ENCODE assay signal across 7 cellular contexts in the genomic region with DNA sequence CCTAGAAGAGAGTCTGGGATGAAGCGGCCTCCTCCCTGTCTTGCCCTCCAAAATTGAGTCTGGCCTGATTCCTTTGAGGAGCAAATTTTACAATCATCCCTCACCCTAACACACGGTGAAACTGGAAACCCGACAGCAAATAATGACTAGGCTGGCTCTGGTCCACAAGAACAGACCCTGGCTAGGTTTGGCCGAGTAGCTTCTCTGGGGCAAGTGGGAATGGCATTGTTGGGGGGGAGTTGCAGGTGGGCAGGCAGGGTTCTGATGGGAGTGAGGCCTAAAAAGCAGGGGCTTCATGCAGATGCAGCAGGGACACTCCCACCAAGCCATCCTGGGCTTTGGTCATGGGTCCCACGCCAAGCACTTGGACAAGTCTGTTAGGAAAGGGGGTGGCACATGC. TPM values are rescaled to one million over a fixed set of nuclear protein-coding genes. Genes with fewer than 3 reads are reported as not detected.
DNase-seq lines count a peak whose midpoint lies in the region; ATAC-seq, FAIRE-seq and TF ChIP-seq lines count a peak whose summit lies in the region.
"Not testable (repeated sequence)": the region's sequence is repeated elsewhere in the genome, so short reads cannot be mapped to it uniquely, and the experiment has no call there.

No MANE protein-coding gene starts in this region.

- RAD21 ChIA-PET in GM12878 (lab: Charles Lee; ENCODE audit: unreplicated experiment), result not testable (repeated sequence)

- not testable (repeated sequence) for BruUV-seq in GM12878 (replicated peaks; lab: Mats Ljungman, UMichigan)

- not testable (repeated sequence) for H3K9me3 ChIP-seq in CD8-positive, alpha-beta T cell (ENCODE audit: low read length); T-helper 17 cell (ENCODE audit: control insufficient read depth, low read length, poor library complexity, severe bottlenecking); GM12878 (replicated peaks; ENCODE audit: control insufficient read depth, insufficient read depth, low read length); lower lobe of right lung

- in situ Hi-C loops in GM12878 (cut with MboI), result not testable (repeated sequence)

- H3K4me1 ChIP-seq in CD8-positive, alpha-beta T cell (ENCODE audit: insufficient read depth, low read length); GM12878 (ENCODE audit: control insufficient read depth, insufficient read depth, low read length): not testable (repeated sequence)
- H3K4me1 ChIP-seq in lower lobe of right lung, result peaks cover 51% of the 10 kb centered on the region

- not testable (repeated sequence) for H2AFZ ChIP-seq in GM12878 (ENCODE audit: control insufficient read depth, low read depth, low read length)

- not testable (repeated sequence) for H3K9me3 Mint-ChIP-seq in CD8-positive, alpha-beta T cell; dendritic cell treated with granulocyte-macrophage colony-stimulating factor and Interleukin-4, amounts not matched to agents 40 ng/mL and 50 ng/mL, for 4 days; natural killer cell; stimulated activated effector memory CD8-positive, alpha-beta T cell treated with anti-CD3 and anti-CD28 coated beads, Interleukin-12 subunit alpha, Interleukin-12 subunit beta, amount 100 ng/mL, for 72 hours

- H3K79me2 ChIP-seq in GM12878 (ENCODE audit: control insufficient read depth, insufficient read depth, low read length), result not testable (repeated sequence)

- TF ChIP-seq RAD21 in GM12878 (IDR thresholded peaks at IDR 0.05; ENCODE audit: insufficient read depth, low read depth, low read length), result not testable (repeated sequence)

- not testable (repeated sequence) for DNase-seq in CD8-positive, alpha-beta T cell; T-helper 17 cell; GM12878 (ENCODE audit: low read depth, low spot score); lower lobe of right lung; natural killer cell; stimulated activated effector memory CD8-positive, alpha-beta T cell treated with anti-CD3 and anti-CD28 coated beads, Interleukin-12 subunit alpha, Interleukin-12 subunit beta, amount 100 ng/mL, for 72 hours (ENCODE audit: low spot score in 2 of 2)

- POLR2A ChIA-PET in CD8-positive, alpha-beta T cell (lab: Charles Lee); GM12878 (lab: Charles Lee): not testable (repeated sequence)

- peaks cover 50% of the 10 kb centered on the region for H3K36me3 ChIP-seq in CD8-positive, alpha-beta T cell (ENCODE audit: insufficient read depth, low read length)
- H3K36me3 ChIP-seq in GM12878 (ENCODE audit: control insufficient read depth in 2 of 2, insufficient read depth in 2 of 2, low read length in 1 of 2), result peaks cover 17 to 31% of the 10 kb centered on the region in 2 experiments
- H3K36me3 ChIP-seq in lower lobe of right lung, result peaks cover 82% of the 10 kb centered on the region

- H3K4me3 ChIP-seq in CD8-positive, alpha-beta T cell (ENCODE audit: low read depth, low read length); GM12878; lower lobe of right lung: not testable (repeated sequence)

- 0 out of 2 replicates have a peak, but pooled peaks have one; percentile 3 for TF ChIP-seq POLR2A in GM12878 (IDR thresholded peaks at IDR 0.05; ENCODE audit: low read depth, low read length)

- WGBS in GM12878 (ENCODE audit: insufficient coverage, insufficient replicate concordance, low lambda C conversion rate, missing lambda C conversion rate), result 85% methylated on average over 5 of the region's 5 CpGs

- H3K27me3 ChIP-seq in CD8-positive, alpha-beta T cell (ENCODE audit: insufficient read depth, low read length); GM12878 (replicated peaks in 1 of 2; ENCODE audit: control insufficient read depth in 2 of 2, insufficient read depth in 2 of 2, low read length in 1 of 2); lower lobe of right lung (ENCODE audit: low read depth): not testable (repeated sequence)

- not testable (repeated sequence) for H3K4me2 ChIP-seq in GM12878 (ENCODE audit: control insufficient read depth, insufficient read depth)

- not testable (repeated sequence) for H3K9ac ChIP-seq in GM12878 (ENCODE audit: control insufficient read depth, insufficient read depth, low read length)

- not testable (repeated sequence) for H3K27me3 Mint-ChIP-seq in CD8-positive, alpha-beta T cell (ENCODE audit: low read depth); T-helper 17 cell; dendritic cell treated with granulocyte-macrophage colony-stimulating factor and Interleukin-4, amounts not matched to agents 40 ng/mL and 50 ng/mL, for 4 days; natural killer cell (ENCODE audit: low read depth in 2 of 2)

- not testable (repeated sequence) for H3K4me3 Mint-ChIP-seq in CD8-positive, alpha-beta T cell; T-helper 17 cell; dendritic cell treated with granulocyte-macrophage colony-stimulating factor and Interleukin-4, amounts not matched to agents 40 ng/mL and 50 ng/mL, for 4 days; natural killer cell; stimulated activated effector memory CD8-positive, alpha-beta T cell treated with anti-CD3 and anti-CD28 coated beads, Interleukin-12 subunit alpha, Interleukin-12 subunit beta, amount 100 ng/mL, for 72 hours

- not testable (repeated sequence) for FAIRE-seq in GM12878 (lab: Jason Lieb, UNC)

- not testable (repeated sequence) for TF ChIP-seq CTCF in CD8-positive, alpha-beta T cell (IDR thresholded peaks at IDR 0.05); GM12878 (IDR thresholded peaks at IDR 0.05 in 2 of 3, conservative IDR thresholded peaks at IDR 0.05 in 1 of 3; ENCODE audit: control insufficient read depth in 2 of 3, extremely low read depth in 1 of 3, insufficient read depth in 1 of 3, low read depth in 3 of 3, low read length in 3 of 3); lower lobe of right lung (IDR thresholded peaks at IDR 0.05); natural killer cell (IDR thresholded peaks at IDR 0.05)

- H3K36me3 Mint-ChIP-seq in CD8-positive, alpha-beta T cell, result peaks cover 64% of the 10 kb centered on the region
- not testable (repeated sequence) for H3K36me3 Mint-ChIP-seq in T-helper 17 cell (ENCODE audit: low read depth); natural killer cell
- H3K36me3 Mint-ChIP-seq in dendritic cell treated with granulocyte-macrophage colony-stimulating factor and Interleukin-4, amounts not matched to agents 40 ng/mL and 50 ng/mL, for 4 days (ENCODE audit: low read depth), result peaks cover 78% of the 10 kb centered on the region
- H3K36me3 Mint-ChIP-seq in stimulated activated effector memory CD8-positive, alpha-beta T cell treated with anti-CD3 and anti-CD28 coated beads, Interleukin-12 subunit alpha, Interleukin-12 subunit beta, amount 100 ng/mL, for 72 hours, result peaks cover 65% of the 10 kb centered on the region

- CTCF ChIA-PET in CD8-positive, alpha-beta T cell (lab: Charles Lee); GM12878 (lab: Yijun Ruan, JAX): not testable (repeated sequence)

- peak overlapping the region; percentile 62 for H3K27ac Mint-ChIP-seq in CD8-positive, alpha-beta T cell
- H3K27ac Mint-ChIP-seq in T-helper 17 cell (peak overlapping the region; percentile 78), natural killer cell (peak overlapping the region; percentile 34 to 70)
- peak overlapping the region; percentile 51 for H3K27ac Mint-ChIP-seq in dendritic cell treated with granulocyte-macrophage colony-stimulating factor and Interleukin-4, amounts not matched to agents 40 ng/mL and 50 ng/mL, for 4 days
- H3K27ac Mint-ChIP-seq in stimulated activated effector memory CD8-positive, alpha-beta T cell treated with anti-CD3 and anti-CD28 coated beads, Interleukin-12 subunit alpha, Interleukin-12 subunit beta, amount 100 ng/mL, for 72 hours, result peak overlapping the region; percentile 69

- not testable (repeated sequence) for TF ChIP-seq EP300 in GM12878 (IDR thresholded peaks at IDR 0.05; ENCODE audit: borderline replicate concordance in 1 of 2, control insufficient read depth in 1 of 2, low read depth in 2 of 2, low read length in 2 of 2)

- intact Hi-C loops in CD8-positive, alpha-beta T cell (cut with DNase I, micrococcal nuclease); GM12878 (cut with micrococcal nuclease; ENCODE audit: unreplicated experiment); dendritic cell treated with granulocyte-macrophage colony-stimulating factor and Interleukin-4, amounts not matched to agents 40 ng/mL and 50 ng/mL, for 4 days (cut with micrococcal nuclease); lower lobe of right lung (cut with DNase I); natural killer cell (cut with micrococcal nuclease): not testable (repeated sequence)

- ATAC-seq in CD8-positive, alpha-beta T cell; T-helper 17 cell; GM12878; lower lobe of right lung; natural killer cell; stimulated activated effector memory CD8-positive, alpha-beta T cell treated with anti-CD3 and anti-CD28 coated beads, Interleukin-12 subunit alpha, Interleukin-12 subunit beta, amount 100 ng/mL, for 72 hours: not testable (repeated sequence)

- H3K4me1 Mint-ChIP-seq in CD8-positive, alpha-beta T cell (ENCODE audit: low read depth); stimulated activated effector memory CD8-positive, alpha-beta T cell treated with anti-CD3 and anti-CD28 coated beads, Interleukin-12 subunit alpha, Interleukin-12 subunit beta, amount 100 ng/mL, for 72 hours: not testable (repeated sequence)
- H3K4me1 Mint-ChIP-seq in T-helper 17 cell (peaks cover 13% of the 10 kb centered on the region), natural killer cell (peaks cover 11 to 18% of the 10 kb centered on the region in 2 donors)
- peaks cover 53% of the 10 kb centered on the region for H3K4me1 Mint-ChIP-seq in dendritic cell treated with granulocyte-macrophage colony-stimulating factor and Interleukin-4, amounts not matched to agents 40 ng/mL and 50 ng/mL, for 4 days (ENCODE audit: low read depth)

- SMC1A ChIA-PET in GM12878 (lab: Charles Lee; ENCODE audit: uncharacterized antibody, unreplicated experiment), result not testable (repeated sequence)

- H3K27ac ChIP-seq in CD8-positive, alpha-beta T cell (ENCODE audit: low read depth, low read length); GM12878 (ENCODE audit: control insufficient read depth, insufficient read depth): not testable (repeated sequence)
- peak overlapping the region; percentile 63 for H3K27ac ChIP-seq in lower lobe of right lung

- H4K20me1 ChIP-seq in GM12878 (ENCODE audit: control insufficient read depth, insufficient read depth), result not testable (repeated sequence)

RNA-seq across cellular contexts. Expression of a gene that starts 2.5 kb away (rescaled TPM):
- total RNA-seq in CD8-positive, alpha-beta T cell, result 1 to 10 TPM in 1 of 2 experiments, under 1 TPM in 1; 0.65 to 1.1 TPM
- total RNA-seq in T-helper 17 cell, result 1 to 10 TPM; 1.3 to 1.4 TPM
- 1.3 and 1.6 TPM in 2 replicates for total RNA-seq in GM12878 (2013; cell fraction: nucleolus; rRNA removed)
- total RNA-seq in GM12878 (2014; rRNA removed), result 0.71 and 0.79 TPM in 2 replicates
- total RNA-seq in GM12878 (2014; rRNA removed; fragmentation: Illumina TruSeq; extraction: Trizol), result 0.85 and 0.97 TPM in 2 replicates
- total RNA-seq in GM12878 (2021), result 0.48 and 1.1 TPM in 2 replicates
- polyA plus RNA-seq in GM12878 (2011; ENCODE audit: low read depth), result 0.30 TPM
- 0.42 and 0.49 TPM in 2 replicates for polyA plus RNA-seq in GM12878 (2011; rRNA removed)
- 0.13 and 0.18 TPM in 2 replicates for polyA plus RNA-seq in GM12878 (2011; cell fraction: cytosol; rRNA removed)
- polyA plus RNA-seq in GM12878 (2011; cell fraction: nucleus; rRNA removed), result 1.7 and 1.9 TPM in 2 replicates
- 0.73 and 0.87 TPM in 2 replicates for polyA plus RNA-seq in GM12878 (2012)
- 0.93 and 1.5 TPM in 2 replicates for polyA plus RNA-seq in GM12878 (2014; fragmentation: Illumina TruSeq; extraction: Trizol)
- polyA plus RNA-seq in GM12878 (2014; fragmentation: Nextera tagmentation; extraction: Ambion mirVana), result under 1 TPM; 0.53 to 0.68 TPM
- 0.76 and 1.5 TPM in 2 replicates for polyA plus RNA-seq in GM12878 (2014; rRNA removed)
- under 1 TPM; 0.83 to 0.84 TPM for polyA plus RNA-seq in GM12878 (2016; fragmentation: Nextera tagmentation; extraction: Ambion mirVana)
- 0.66 and 0.77 TPM in 2 replicates for polyA minus RNA-seq in GM12878 (2011; rRNA and poly(A)+ RNA removed)
- polyA minus RNA-seq in GM12878 (2011; cell fraction: cytosol; rRNA and poly(A)+ RNA removed), result not detected in 2 replicates
- polyA minus RNA-seq in GM12878 (2011; cell fraction: nucleus; rRNA and poly(A)+ RNA removed), result 0.48 TPM in 1 of 2 replicates, not detected in the other
- total RNA-seq in lower lobe of right lung, result 10.8 TPM
- total RNA-seq in natural killer cell, result 1 to 10 TPM in 2 of 3 donors, under 1 TPM in 1; 0.45 to 2.2 (median 1.3) TPM

RNA-seq across cellular contexts. Expression of a gene that starts 25.5 kb away (rescaled TPM):
- total RNA-seq in CD8-positive, alpha-beta T cell, result 10 to 100 TPM; 68.1 to 70.5 TPM
- 100 to 1,000 TPM; 114 to 132 TPM for total RNA-seq in T-helper 17 cell
- total RNA-seq in GM12878 (2013; cell fraction: nucleolus; rRNA removed), result 60.6 and 61.3 TPM in 2 replicates
- 65.8 and 73.1 TPM in 2 replicates for total RNA-seq in GM12878 (2014; rRNA removed)
- 42.5 and 44.9 TPM in 2 replicates for total RNA-seq in GM12878 (2014; rRNA removed; fragmentation: Illumina TruSeq; extraction: Trizol)
- 98.2 and 99.5 TPM in 2 replicates for total RNA-seq in GM12878 (2021)
- polyA plus RNA-seq in GM12878 (2011; ENCODE audit: low read depth), result 43.7 TPM
- 55.8 and 82.2 TPM in 2 replicates for polyA plus RNA-seq in GM12878 (2011; rRNA removed)
- polyA plus RNA-seq in GM12878 (2011; cell fraction: cytosol; rRNA removed), result 107 and 130 TPM in 2 replicates
- 96.3 and 105 TPM in 2 replicates for polyA plus RNA-seq in GM12878 (2011; cell fraction: nucleus; rRNA removed)
- polyA plus RNA-seq in GM12878 (2012), result 55.5 and 61.5 TPM in 2 replicates
- 60.8 and 79.9 TPM in 2 replicates for polyA plus RNA-seq in GM12878 (2014; fragmentation: Illumina TruSeq; extraction: Trizol)
- 10 to 100 TPM; 17.3 to 19.0 TPM for polyA plus RNA-seq in GM12878 (2014; fragmentation: Nextera tagmentation; extraction: Ambion mirVana)
- polyA plus RNA-seq in GM12878 (2014; rRNA removed), result 72.6 and 76.7 TPM in 2 replicates
- 10 to 100 TPM; 33.0 to 40.7 TPM for polyA plus RNA-seq in GM12878 (2016; fragmentation: Nextera tagmentation; extraction: Ambion mirVana)
- 87.3 and 116 TPM in 2 replicates for polyA minus RNA-seq in GM12878 (2011; rRNA and poly(A)+ RNA removed)
- polyA minus RNA-seq in GM12878 (2011; cell fraction: cytosol; rRNA and poly(A)+ RNA removed), result 35.7 and 38.5 TPM in 2 replicates
- 43.9 and 46.0 TPM in 2 replicates for polyA minus RNA-seq in GM12878 (2011; cell fraction: nucleus; rRNA and poly(A)+ RNA removed)
- total RNA-seq in lower lobe of right lung, result 220 TPM
- total RNA-seq in natural killer cell, result 100 to 1,000 TPM in 2 of 3 donors, 10 to 100 TPM in 1; 93.8 to 135 (median 123) TPM

RNA-seq across cellular contexts. Expression of a gene that starts 38.4 kb away (rescaled TPM):
- 10 to 100 TPM; 37.0 to 37.1 TPM for total RNA-seq in CD8-positive, alpha-beta T cell
- 10 to 100 TPM; 12.5 to 17.9 TPM for total RNA-seq in T-helper 17 cell
- total RNA-seq in GM12878 (2013; cell fraction: nucleolus; rRNA removed), result 13.6 and 15.4 TPM in 2 replicates
- 35.2 and 36.7 TPM in 2 replicates for total RNA-seq in GM12878 (2014; rRNA removed)
- 35.1 and 38.9 TPM in 2 replicates for total RNA-seq in GM12878 (2014; rRNA removed; fragmentation: Illumina TruSeq; extraction: Trizol)
- 47.0 and 51.6 TPM in 2 replicates for total RNA-seq in GM12878 (2021)
- polyA plus RNA-seq in GM12878 (2011; ENCODE audit: low read depth), result 14.3 TPM
- polyA plus RNA-seq in GM12878 (2011; rRNA removed), result 36.8 and 40.8 TPM in 2 replicates
- 27.3 and 32.5 TPM in 2 replicates for polyA plus RNA-seq in GM12878 (2011; cell fraction: cytosol; rRNA removed)
- polyA plus RNA-seq in GM12878 (2011; cell fraction: nucleus; rRNA removed), result 15.2 and 19.4 TPM in 2 replicates
- 28.8 and 29.7 TPM in 2 replicates for polyA plus RNA-seq in GM12878 (2012)
- polyA plus RNA-seq in GM12878 (2014; fragmentation: Illumina TruSeq; extraction: Trizol), result 44.2 and 45.7 TPM in 2 replicates
- polyA plus RNA-seq in GM12878 (2014; fragmentation: Nextera tagmentation; extraction: Ambion mirVana), result 100 to 1,000 TPM; 113 to 132 TPM
- 43.0 and 46.7 TPM in 2 replicates for polyA plus RNA-seq in GM12878 (2014; rRNA removed)
- 10 to 100 TPM; 96.6 to 96.8 TPM for polyA plus RNA-seq in GM12878 (2016; fragmentation: Nextera tagmentation; extraction: Ambion mirVana)
- polyA minus RNA-seq in GM12878 (2011; rRNA and poly(A)+ RNA removed), result 7.5 and 12.4 TPM in 2 replicates
- polyA minus RNA-seq in GM12878 (2011; cell fraction: cytosol; rRNA and poly(A)+ RNA removed), result 6.7 and 9.7 TPM in 2 replicates
- 4.4 and 8.9 TPM in 2 replicates for polyA minus RNA-seq in GM12878 (2011; cell fraction: nucleus; rRNA and poly(A)+ RNA removed)
- total RNA-seq in lower lobe of right lung, result 22.6 TPM
- total RNA-seq in natural killer cell, result 10 to 100 TPM; 17.6 to 19.7 (median 17.7) TPM

RNA-seq across cellular contexts. Expression of a gene that starts 48.6 kb away (rescaled TPM):
- total RNA-seq in CD8-positive, alpha-beta T cell, result 1 to 10 TPM in 1 of 2 experiments, under 1 TPM in 1; 0.81 to 1.7 TPM
- total RNA-seq in T-helper 17 cell (1 to 10 TPM; 4.0 to 6.6 TPM), GM12878 (2014; rRNA removed) (1.9 and 2.3 TPM in 2 replicates), GM12878 (2014; rRNA removed; fragmentation: Illumina TruSeq; extraction: Trizol) (2.8 and 2.9 TPM in 2 replicates), GM12878 (2021) (4.2 and 4.8 TPM in 2 replicates), lower lobe of right lung (6.8 TPM), natural killer cell (1 to 10 TPM; 1.3 to 2.6 (median 2.2) TPM)
- total RNA-seq in GM12878 (2013; cell fraction: nucleolus; rRNA removed), result 8.7 and 11.1 TPM in 2 replicates
- polyA plus RNA-seq in GM12878 (2011; ENCODE audit: low read depth), result 2.1 TPM
- polyA plus RNA-seq in GM12878 (2011; rRNA removed) (8.2 and 8.8 TPM in 2 replicates), GM12878 (2014; fragmentation: Illumina TruSeq; extraction: Trizol) (3.6 and 4.9 TPM in 2 replicates), GM12878 (2014; fragmentation: Nextera tagmentation; extraction: Ambion mirVana) (1 to 10 TPM; 1.2 to 3.1 TPM), GM12878 (2014; rRNA removed) (3.6 and 4.2 TPM in 2 replicates), GM12878 (2016; fragmentation: Nextera tagmentation; extraction: Ambion mirVana) (1 to 10 TPM; 3.5 to 3.8 TPM)
- 5.3 and 6.9 TPM in 2 replicates for polyA plus RNA-seq in GM12878 (2011; cell fraction: cytosol; rRNA removed)
- 4.8 and 5.7 TPM in 2 replicates for polyA plus RNA-seq in GM12878 (2011; cell fraction: nucleus; rRNA removed)
- polyA plus RNA-seq in GM12878 (2012), result 4.9 TPM in 2 replicates
- polyA minus RNA-seq in GM12878 (2011; rRNA and poly(A)+ RNA removed), result 5.3 and 5.4 TPM in 2 replicates
- polyA minus RNA-seq in GM12878 (2011; cell fraction: cytosol; rRNA and poly(A)+ RNA removed), result 3.0 and 3.5 TPM in 2 replicates
- 1.7 and 2.4 TPM in 2 replicates for polyA minus RNA-seq in GM12878 (2011; cell fraction: nucleus; rRNA and poly(A)+ RNA removed)

RNA-seq across cellular contexts. Expression of a gene that starts 49.1 kb away (rescaled TPM):
- 10 to 100 TPM; 14.0 to 20.0 TPM for total RNA-seq in CD8-positive, alpha-beta T cell
- 10 to 100 TPM; 15.0 to 20.9 TPM for total RNA-seq in T-helper 17 cell
- 15.2 and 15.3 TPM in 2 replicates for total RNA-seq in GM12878 (2013; cell fraction: nucleolus; rRNA removed)
- 25.5 and 28.2 TPM in 2 replicates for total RNA-seq in GM12878 (2014; rRNA removed)
- 8.5 and 11.3 TPM in 2 replicates for total RNA-seq in GM12878 (2014; rRNA removed; fragmentation: Illumina TruSeq; extraction: Trizol)
- total RNA-seq in GM12878 (2021), result 29.7 and 32.7 TPM in 2 replicates
- polyA plus RNA-seq in GM12878 (2011; ENCODE audit: low read depth), result 12.2 TPM
- polyA plus RNA-seq in GM12878 (2011; rRNA removed), result 19.4 and 31.4 TPM in 2 replicates
- polyA plus RNA-seq in GM12878 (2011; cell fraction: cytosol; rRNA removed), result 30.7 and 32.1 TPM in 2 replicates
- polyA plus RNA-seq in GM12878 (2011; cell fraction: nucleus; rRNA removed), result 36.5 and 42.1 TPM in 2 replicates
- 19.6 and 25.1 TPM in 2 replicates for polyA plus RNA-seq in GM12878 (2012)
- 26.7 and 29.7 TPM in 2 replicates for polyA plus RNA-seq in GM12878 (2014; fragmentation: Illumina TruSeq; extraction: Trizol)
- polyA plus RNA-seq in GM12878 (2014; fragmentation: Nextera tagmentation; extraction: Ambion mirVana), result 10 to 100 TPM; 38.5 to 41.9 TPM
- polyA plus RNA-seq in GM12878 (2014; rRNA removed), result 28.6 and 33.0 TPM in 2 replicates
- 10 to 100 TPM; 40.1 to 44.3 TPM for polyA plus RNA-seq in GM12878 (2016; fragmentation: Nextera tagmentation; extraction: Ambion mirVana)
- 18.3 and 41.9 TPM in 2 replicates for polyA minus RNA-seq in GM12878 (2011; rRNA and poly(A)+ RNA removed)
- polyA minus RNA-seq in GM12878 (2011; cell fraction: cytosol; rRNA and poly(A)+ RNA removed), result 12.8 and 18.4 TPM in 2 replicates
- 17.0 and 31.7 TPM in 2 replicates for polyA minus RNA-seq in GM12878 (2011; cell fraction: nucleus; rRNA and poly(A)+ RNA removed)
- 14.4 TPM for total RNA-seq in lower lobe of right lung
- total RNA-seq in natural killer cell, result 10 to 100 TPM in 1 of 3 donors, 1 to 10 TPM in 2; 8.0 to 12.5 (median 8.8) TPM
